Comparison of ENCODE assay signal across 1 cellular context in the genomic region with DNA sequence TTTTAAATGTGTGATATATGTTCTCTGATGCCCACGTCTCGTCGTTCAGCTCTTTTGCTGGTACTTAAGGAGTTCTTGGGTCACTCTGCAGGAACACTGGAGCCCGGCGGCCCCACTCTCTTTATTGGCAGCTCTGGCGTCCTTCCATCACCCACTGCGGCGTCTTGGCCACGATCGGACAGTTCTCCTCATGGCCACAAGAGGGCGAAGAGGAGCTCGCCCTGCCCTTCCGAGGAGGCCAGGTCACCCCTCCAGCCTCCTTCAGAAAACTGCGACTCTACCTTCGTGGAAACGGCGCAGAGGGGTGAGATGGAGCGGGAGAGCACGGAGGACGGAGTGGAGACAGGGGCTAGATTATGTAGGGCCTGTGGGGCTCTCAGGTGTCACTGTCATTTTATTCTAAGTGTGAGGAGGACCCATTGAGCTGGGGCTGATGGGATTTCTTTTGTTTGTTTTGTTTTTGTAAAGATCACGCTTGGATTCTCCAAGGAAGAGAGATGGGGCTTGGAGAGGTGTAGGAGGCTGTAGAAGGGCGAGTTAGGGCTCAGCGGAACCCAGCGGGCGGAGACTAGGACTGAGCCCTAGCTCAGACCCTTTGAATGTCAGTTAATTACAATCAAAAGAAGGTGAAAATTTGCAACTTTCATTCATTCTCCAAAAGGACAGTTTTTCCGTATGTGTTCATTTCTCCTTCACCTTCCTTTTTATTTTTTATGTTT.
A peak's percentile ranks its signal among the peaks of the same experiment; 100 is the strongest.
TF ChIP-seq lines count a peak whose summit lies in the region.

No MANE protein-coding gene starts in this region.

TF ChIP-seq in GM23338, 12 proteins besides CTCF, POLR2A, EP300 and RAD21:
- TF ChIP-seq, protein P1, sequence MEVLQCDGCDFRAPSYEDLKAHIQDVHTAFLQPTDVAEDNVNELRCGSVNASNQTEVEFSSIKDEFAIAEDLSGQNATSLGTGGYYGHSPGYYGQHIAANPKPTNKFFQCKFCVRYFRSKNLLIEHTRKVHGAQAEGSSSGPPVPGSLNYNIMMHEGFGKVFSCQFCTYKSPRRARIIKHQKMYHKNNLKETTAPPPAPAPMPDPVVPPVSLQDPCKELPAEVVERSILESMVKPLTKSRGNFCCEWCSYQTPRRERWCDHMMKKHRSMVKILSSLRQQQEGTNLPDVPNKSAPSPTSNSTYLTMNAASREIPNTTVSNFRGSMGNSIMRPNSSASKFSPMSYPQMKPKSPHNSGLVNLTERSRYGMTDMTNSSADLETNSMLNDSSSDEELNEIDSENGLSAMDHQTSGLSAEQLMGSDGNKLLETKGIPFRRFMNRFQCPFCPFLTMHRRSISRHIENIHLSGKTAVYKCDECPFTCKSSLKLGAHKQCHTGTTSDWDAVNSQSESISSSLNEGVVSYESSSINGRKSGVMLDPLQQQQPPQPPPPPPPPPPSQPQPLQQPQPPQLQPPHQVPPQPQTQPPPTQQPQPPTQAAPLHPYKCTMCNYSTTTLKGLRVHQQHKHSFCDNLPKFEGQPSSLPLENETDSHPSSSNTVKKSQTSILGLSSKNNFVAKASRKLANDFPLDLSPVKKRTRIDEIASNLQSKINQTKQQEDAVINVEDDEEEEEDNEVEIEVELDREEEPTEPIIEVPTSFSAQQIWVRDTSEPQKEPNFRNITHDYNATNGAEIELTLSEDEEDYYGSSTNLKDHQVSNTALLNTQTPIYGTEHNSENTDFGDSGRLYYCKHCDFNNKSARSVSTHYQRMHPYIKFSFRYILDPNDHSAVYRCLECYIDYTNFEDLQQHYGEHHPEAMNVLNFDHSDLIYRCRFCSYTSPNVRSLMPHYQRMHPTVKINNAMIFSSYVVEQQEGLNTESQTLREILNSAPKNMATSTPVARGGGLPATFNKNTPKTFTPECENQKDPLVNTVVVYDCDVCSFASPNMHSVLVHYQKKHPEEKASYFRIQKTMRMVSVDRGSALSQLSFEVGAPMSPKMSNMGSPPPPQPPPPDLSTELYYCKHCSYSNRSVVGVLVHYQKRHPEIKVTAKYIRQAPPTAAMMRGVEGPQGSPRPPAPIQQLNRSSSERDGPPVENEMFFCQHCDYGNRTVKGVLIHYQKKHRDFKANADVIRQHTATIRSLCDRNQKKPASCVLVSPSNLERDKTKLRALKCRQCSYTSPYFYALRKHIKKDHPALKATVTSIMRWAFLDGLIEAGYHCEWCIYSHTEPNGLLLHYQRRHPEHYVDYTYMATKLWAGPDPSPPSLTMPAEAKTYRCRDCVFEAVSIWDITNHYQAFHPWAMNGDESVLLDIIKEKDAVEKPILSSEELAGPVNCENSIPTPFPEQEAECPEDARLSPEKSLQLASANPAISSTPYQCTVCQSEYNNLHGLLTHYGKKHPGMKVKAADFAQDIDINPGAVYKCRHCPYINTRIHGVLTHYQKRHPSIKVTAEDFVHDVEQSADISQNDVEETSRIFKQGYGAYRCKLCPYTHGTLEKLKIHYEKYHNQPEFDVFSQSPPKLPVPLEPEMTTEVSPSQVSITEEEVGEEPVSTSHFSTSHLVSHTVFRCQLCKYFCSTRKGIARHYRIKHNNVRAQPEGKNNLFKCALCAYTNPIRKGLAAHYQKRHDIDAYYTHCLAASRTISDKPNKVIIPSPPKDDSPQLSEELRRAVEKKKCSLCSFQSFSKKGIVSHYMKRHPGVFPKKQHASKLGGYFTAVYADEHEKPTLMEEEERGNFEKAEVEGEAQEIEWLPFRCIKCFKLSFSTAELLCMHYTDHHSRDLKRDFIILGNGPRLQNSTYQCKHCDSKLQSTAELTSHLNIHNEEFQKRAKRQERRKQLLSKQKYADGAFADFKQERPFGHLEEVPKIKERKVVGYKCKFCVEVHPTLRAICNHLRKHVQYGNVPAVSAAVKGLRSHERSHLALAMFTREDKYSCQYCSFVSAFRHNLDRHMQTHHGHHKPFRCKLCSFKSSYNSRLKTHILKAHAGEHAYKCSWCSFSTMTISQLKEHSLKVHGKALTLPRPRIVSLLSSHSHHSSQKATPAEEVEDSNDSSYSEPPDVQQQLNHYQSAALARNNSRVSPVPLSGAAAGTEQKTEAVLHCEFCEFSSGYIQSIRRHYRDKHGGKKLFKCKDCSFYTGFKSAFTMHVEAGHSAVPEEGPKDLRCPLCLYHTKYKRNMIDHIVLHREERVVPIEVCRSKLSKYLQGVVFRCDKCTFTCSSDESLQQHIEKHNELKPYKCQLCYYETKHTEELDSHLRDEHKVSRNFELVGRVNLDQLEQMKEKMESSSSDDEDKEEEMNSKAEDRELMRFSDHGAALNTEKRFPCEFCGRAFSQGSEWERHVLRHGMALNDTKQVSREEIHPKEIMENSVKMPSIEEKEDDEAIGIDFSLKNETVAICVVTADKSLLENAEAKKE (CRISPR knock-in tag; IDR thresholded peaks at IDR 0.05): 0 out of 2 replicates have a peak, but pooled peaks have one; percentile 45
- TF ChIP-seq ZNF114 (CRISPR knock-in tag; IDR thresholded peaks at IDR 0.05) (0 out of 2 replicates have a peak, but pooled peaks have one; percentile 49), NANOG (IDR thresholded peaks at IDR 0.05; ENCODE audit: borderline replicate concordance) (no peak), POLR2AphosphoS5 (IDR thresholded peaks at IDR 0.05; ENCODE audit: low read depth) (no peak), STAT1 (IDR thresholded peaks at IDR 0.05; ENCODE audit: unreplicated experiment) (no peak)
- TF ChIP-seq, protein P2, sequence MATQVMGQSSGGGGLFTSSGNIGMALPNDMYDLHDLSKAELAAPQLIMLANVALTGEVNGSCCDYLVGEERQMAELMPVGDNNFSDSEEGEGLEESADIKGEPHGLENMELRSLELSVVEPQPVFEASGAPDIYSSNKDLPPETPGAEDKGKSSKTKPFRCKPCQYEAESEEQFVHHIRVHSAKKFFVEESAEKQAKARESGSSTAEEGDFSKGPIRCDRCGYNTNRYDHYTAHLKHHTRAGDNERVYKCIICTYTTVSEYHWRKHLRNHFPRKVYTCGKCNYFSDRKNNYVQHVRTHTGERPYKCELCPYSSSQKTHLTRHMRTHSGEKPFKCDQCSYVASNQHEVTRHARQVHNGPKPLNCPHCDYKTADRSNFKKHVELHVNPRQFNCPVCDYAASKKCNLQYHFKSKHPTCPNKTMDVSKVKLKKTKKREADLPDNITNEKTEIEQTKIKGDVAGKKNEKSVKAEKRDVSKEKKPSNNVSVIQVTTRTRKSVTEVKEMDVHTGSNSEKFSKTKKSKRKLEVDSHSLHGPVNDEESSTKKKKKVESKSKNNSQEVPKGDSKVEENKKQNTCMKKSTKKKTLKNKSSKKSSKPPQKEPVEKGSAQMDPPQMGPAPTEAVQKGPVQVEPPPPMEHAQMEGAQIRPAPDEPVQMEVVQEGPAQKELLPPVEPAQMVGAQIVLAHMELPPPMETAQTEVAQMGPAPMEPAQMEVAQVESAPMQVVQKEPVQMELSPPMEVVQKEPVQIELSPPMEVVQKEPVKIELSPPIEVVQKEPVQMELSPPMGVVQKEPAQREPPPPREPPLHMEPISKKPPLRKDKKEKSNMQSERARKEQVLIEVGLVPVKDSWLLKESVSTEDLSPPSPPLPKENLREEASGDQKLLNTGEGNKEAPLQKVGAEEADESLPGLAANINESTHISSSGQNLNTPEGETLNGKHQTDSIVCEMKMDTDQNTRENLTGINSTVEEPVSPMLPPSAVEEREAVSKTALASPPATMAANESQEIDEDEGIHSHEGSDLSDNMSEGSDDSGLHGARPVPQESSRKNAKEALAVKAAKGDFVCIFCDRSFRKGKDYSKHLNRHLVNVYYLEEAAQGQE (IDR thresholded peaks at IDR 0.05; ENCODE audit: unreplicated experiment): peak; percentile 24
TF ChIP-seq in GM23338: peak in this region for 3.
